In the genomic region with DNA sequence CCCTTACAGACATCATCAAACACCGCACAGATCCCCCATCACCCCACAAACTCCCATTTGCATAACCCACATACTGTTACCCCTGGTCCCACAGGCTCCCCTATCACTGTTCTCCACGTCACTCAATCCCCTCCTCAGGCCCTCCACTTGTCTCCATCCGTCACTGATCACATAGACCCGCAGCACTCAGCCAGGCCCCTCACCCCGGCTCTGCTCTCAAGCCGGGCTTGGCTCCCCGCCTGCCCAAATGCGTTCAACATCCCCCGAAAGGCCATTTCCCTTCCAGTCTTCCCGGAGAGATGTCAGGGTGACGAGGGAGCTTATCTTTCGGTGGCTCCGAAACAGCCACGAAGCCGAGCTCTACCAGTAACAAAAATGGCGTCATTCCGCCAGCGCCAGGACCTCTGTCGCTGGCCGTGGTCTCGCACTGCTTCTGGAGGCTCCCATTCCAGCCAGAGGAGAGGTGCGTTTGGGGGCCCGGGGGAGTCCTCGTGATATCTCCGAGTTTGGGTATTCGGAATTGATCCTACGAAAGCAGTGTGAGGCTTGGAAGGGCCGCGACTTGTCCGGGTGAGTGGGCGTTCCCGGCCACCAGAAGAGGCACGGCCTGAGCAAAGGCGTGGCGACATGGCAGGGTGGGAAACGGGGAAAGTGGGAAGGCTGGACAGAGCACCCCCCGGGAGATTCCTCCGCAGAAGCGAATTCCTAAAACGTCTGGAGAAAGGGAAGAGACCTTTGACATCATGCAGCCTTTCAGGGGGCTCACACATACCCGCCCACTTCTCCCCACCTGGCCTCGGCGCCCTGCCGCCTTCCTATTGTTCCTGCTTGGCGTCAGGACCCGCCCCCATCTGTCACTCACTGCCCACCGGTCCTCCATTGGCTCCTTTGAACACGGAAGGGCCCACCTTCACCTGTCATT, we compare ENCODE assay signal across 8 cellular contexts. TPM values are rescaled to one million over a fixed set of nuclear protein-coding genes. Genes with fewer than 3 reads are reported as not detected.
DNase-seq lines count a peak whose midpoint lies in the region; FAIRE-seq and TF ChIP-seq lines count a peak whose summit lies in the region.

A gene (minus strand): TSS at position 577 of the 922 bp plus-strand sequence. CDS start 4,754 bp downstream, outside the sequence.

- TF ChIP-seq CTCF in HFF-Myc (IDR thresholded peaks at IDR 0.05; ENCODE audit: low read depth, low read length, missing control alignments) (no peak), kidney (IDR thresholded peaks at IDR 0.05; ENCODE audit: borderline replicate concordance, extremely low read depth, insufficient read depth) (no peak)

- H3K4me1 ChIP-seq in ES-I3 (ENCODE audit: insufficient read depth, low read length) (no peaks in the 10 kb centered on the region), kidney (ENCODE audit: control insufficient read depth in 1 of 2, insufficient read depth in 1 of 2, low read depth in 1 of 2, low read length in 2 of 2) (no peaks in the 10 kb centered on the region)

- peak within 1 kb of the TSS; percentile 81 to 83 for H3K27ac ChIP-seq in kidney (ENCODE audit: low read depth in 2 of 2, low read length in 2 of 2)

- H3K36me3 ChIP-seq in ES-I3 (ENCODE audit: insufficient read depth, low read length) (no peaks in the 10 kb centered on the region), kidney (ENCODE audit: control insufficient read depth in 1 of 2, insufficient read depth in 2 of 2, low read length in 2 of 2) (no peaks in the 10 kb centered on the region)

- H3K9me3 ChIP-seq in ES-I3 (ENCODE audit: control insufficient read depth, insufficient read depth, low read length), result no peaks in the 10 kb centered on the region
- H3K9me3 ChIP-seq in kidney (ENCODE audit: control insufficient read depth in 1 of 2, low read length in 2 of 2), result no peaks in the 10 kb centered on the region

- peak within 1 kb of the TSS; percentile 80 for H3K9ac ChIP-seq in ES-I3 (ENCODE audit: low read depth, low read length)
- peak within 1 kb of the TSS; percentile 75 to 81 for H3K9ac ChIP-seq in kidney (ENCODE audit: low read length in 2 of 2)

- peak within 1 kb of the TSS; percentile 49 for H3K4me3 ChIP-seq in HFF-Myc (replicated peaks; ENCODE audit: low read depth, low read length)
- H3K4me3 ChIP-seq in kidney (ENCODE audit: low read length in 2 of 2), result peak within 1 kb of the TSS; percentile 81 to 85

- no peak for FAIRE-seq in kidney (lab: Jason Lieb, UNC)

- intact Hi-C loops in kidney (cut with DNase I), result no loop called here

- DNase-seq in HFF-Myc (ENCODE audit: extremely low read depth, low read depth) (no peak), NCI-H187 treated with DMSO at 0.1 percent for 48 hours (lab: John Stamatoyannopoulos, UW) (peak; percentile 5), cerebellar nuclear complex (lab: John Stamatoyannopoulos, UW) (peak; percentile 9 to 61), kidney (peak; percentile 89)
- DNase-seq in activated CD4-positive, CD25-positive, alpha-beta regulatory T cell treated with anti-CD3 and anti-CD28 coated beads, Interleukin-2, amount 50 U/mL, for 16 hours (ENCODE audit: low read depth, low spot score), result peak; percentile 10
- peak; percentile 53 for DNase-seq in stimulated activated CD4-positive, alpha-beta T cell treated with anti-CD3 and anti-CD28 coated beads, Interleukin-12 subunit alpha, Interleukin-12 subunit beta, amount 100 ng/mL, for 4 hours
- DNase-seq in NK-92 treated with Interleukin-12 subunit alpha and Interleukin-12 subunit beta, amount 100 ng/mL, for 24 hours (lab: John Stamatoyannopoulos, UW), result no peak

RNA-seq across cellular contexts. Expression of the gene that starts here (rescaled TPM):
- total RNA-seq in kidney, result 3.3 TPM
- 3.2 TPM for polyA plus RNA-seq in kidney (ENCODE audit: insufficient read depth, low read depth, low replicate concordance)

Comparison
In these comparisons a context has a peak if more than half of its experiments do, and no peak if none do; other contexts are left out.
1. DNase-seq: peak in NCI-H187 treated with DMSO at 0.1 percent for 48 hours (single experiment), activated CD4-positive, CD25-positive, alpha-beta regulatory T cell treated with anti-CD3 and anti-CD28 coated beads, Interleukin-2, amount 50 U/mL, for 16 hours (single experiment), cerebellar nuclear complex (2 of 2), kidney (single experiment) and stimulated activated CD4-positive, alpha-beta T cell treated with anti-CD3 and anti-CD28 coated beads, Interleukin-12 subunit alpha, Interleukin-12 subunit beta, amount 100 ng/mL, for 4 hours (single experiment); none in HFF-Myc (single experiment) and NK-92 treated with Interleukin-12 subunit alpha and Interleukin-12 subunit beta, amount 100 ng/mL, for 24 hours (single experiment).